In genomic region chr17:74502866-74503265, GRCh38 we compare ENCODE assay signal across 19 cellular contexts. TPM values are rescaled to one million over a fixed set of nuclear protein-coding genes. Genes with fewer than 3 reads are reported as not detected.
A peak's percentile ranks its signal among the peaks of the same experiment; 100 is the strongest.
DNase-seq lines count a peak whose midpoint lies in the region; ATAC-seq, FAIRE-seq and TF ChIP-seq lines count a peak whose summit lies in the region.
"Had no signal": no experiment of that assay in that cellular context is flagged by ENCODE, and none has a peak within 500 bp of the region (broad histone marks: within the 10 kb centered on the region; RNA-seq: fewer than 3 reads in every experiment).

No MANE protein-coding gene starts in this region.

- H3K9ac ChIP-seq in HepG2 (ENCODE audit: insufficient read depth, low read depth, low read length): no peak overlapping the region
- H3K9ac ChIP-seq: BLaER1 treated with 17β-estradiol and CSF1 and Interleukin-3, amounts not matched to agents 10 nM and 100 nM had no signal

- peak; percentile 36 for DNase-seq in HepG2 (ENCODE audit: low spot score)
- no peak for DNase-seq in right lobe of liver
- peak; percentile 54 for DNase-seq in NOMO-1 treated with DMSO at 0.1 percent for 48 hours (lab: John Stamatoyannopoulos, UW; ENCODE audit: unreplicated experiment)
- DNase-seq in islet precursor cell: peak; percentile 21
- DNase-seq in ureter (ENCODE audit: low spot score): peak; percentile 10
- DNase-seq in stimulated activated CD4-positive, alpha-beta T cell treated with anti-CD3 and anti-CD28 coated beads, Interleukin-15, amount 100 ng/mL, for 24 hours: no peak
- no peak for DNase-seq in HTR-8/SVneo (ENCODE audit: insufficient read length, low spot score)
- no peak for DNase-seq in HT-29 (ENCODE audit: low spot score)
- DNase-seq: DMS79, KBM-7, NCI-H1092 treated with DMSO at 0.1 percent for 48 hours, NCI-H146, NCI-H2081, NCI-H446 treated with DMSO at 0.1 percent for 48 hours, SW 1271 had no signal

- no peak for TF ChIP-seq RAD21 in HepG2 (CRISPR knock-in tag; IDR thresholded peaks at IDR 0.05)

- H3K4me3 ChIP-seq in HepG2 (replicated peaks in 1 of 3; ENCODE audit: insufficient read depth in 1 of 3, low read depth in 2 of 3, low read length in 3 of 3) (no peak overlapping the region), right lobe of liver (no peak overlapping the region)
- H3K4me3 ChIP-seq: BLaER1 treated with 17β-estradiol and CSF1 and Interleukin-3, amounts not matched to agents 10 nM and 100 nM had no signal

- intact Hi-C loops in HepG2 (cut with micrococcal nuclease; ENCODE audit: unreplicated experiment) (no loop called here), right lobe of liver (cut with DNase I) (no loop called here)

- peaks cover 0 to 11% of the 10 kb centered on the region in 2 experiments; a peak in 1 of 5 replicates for H3K27me3 ChIP-seq in HepG2 (ENCODE audit: control insufficient read depth in 1 of 2, insufficient read depth in 2 of 2, low read length in 2 of 2)
- H3K27me3 ChIP-seq in right lobe of liver: no peaks in the 10 kb centered on the region
- H3K27me3 ChIP-seq: BLaER1 treated with 17β-estradiol and CSF1 and Interleukin-3, amounts not matched to agents 10 nM and 100 nM had no signal

- in situ Hi-C loops in HepG2 (cut with HindIII; ENCODE audit: extremely low pct_ligation_motif_present, low pct_unique_long_range_greater_than_20kb): no loop called here

- H3K9me3 ChIP-seq in HepG2 (ENCODE audit: low read length) (no peaks in the 10 kb centered on the region), right lobe of liver (no peaks in the 10 kb centered on the region)
- H3K9me3 ChIP-seq: BLaER1 treated with 17β-estradiol and CSF1 and Interleukin-3, amounts not matched to agents 10 nM and 100 nM had no signal

- H3K79me2 ChIP-seq in HepG2 (ENCODE audit: insufficient read depth, low read length): no peaks in the 10 kb centered on the region

- no TSS peak for BruUV-seq in HepG2 (replicated peaks; lab: Mats Ljungman, UMichigan)

- TF ChIP-seq EP300 in HepG2 (IDR thresholded peaks at IDR 0.05; ENCODE audit: low read depth in 2 of 2, low read length in 2 of 2): no peak
- no peak for TF ChIP-seq EP300 in HepG2 (CRISPR knock-in tag; IDR thresholded peaks at IDR 0.05; ENCODE audit: borderline replicate concordance)

- FAIRE-seq in HepG2 (lab: Jason Lieb, UNC) (no peak), HTR-8/SVneo (lab: Jason Lieb, UNC) (no peak)
- FAIRE-seq: H54 had no signal

- POLR2A ChIA-PET in HepG2 (lab: Yijun Ruan, JAX): no interaction called here

- WGBS in HepG2 (ENCODE audit: low lambda C conversion rate): 18% methylated on average over 6 of the region's 6 CpGs
- WGBS in right lobe of liver (ENCODE audit: insufficient coverage, low coverage, low lambda C conversion rate, missing lambda C conversion rate): 50% methylated on average over 6 of the region's 6 CpGs

- H4K20me1 ChIP-seq in HepG2 (ENCODE audit: insufficient read depth, low read length): no peaks in the 10 kb centered on the region
- H4K20me1 ChIP-seq: BLaER1 treated with 17β-estradiol and CSF1 and Interleukin-3, amounts not matched to agents 10 nM and 100 nM had no signal

- CTCF ChIA-PET in HepG2 (lab: Yijun Ruan, JAX; ENCODE audit: low intra/inter-chr PET ratio, low total read pairs): no interaction called here

- ATAC-seq in HepG2 (peak; percentile 48; the same call in 1 of the 3 replicates), right lobe of liver (no peak)
- ATAC-seq: Panc1 had no signal

- no peaks in the 10 kb centered on the region for H3K36me3 ChIP-seq in HepG2 (replicated peaks in 1 of 2; ENCODE audit: control insufficient read depth in 1 of 2, insufficient read depth in 2 of 2, low read length in 2 of 2)
- no peaks in the 10 kb centered on the region for H3K36me3 ChIP-seq in right lobe of liver
- H3K36me3 ChIP-seq: BLaER1 treated with 17β-estradiol and CSF1 and Interleukin-3, amounts not matched to agents 10 nM and 100 nM had no signal

- no peak overlapping the region for H3K4me2 ChIP-seq in HepG2 (ENCODE audit: low read depth, low read length)
- H3K4me2 ChIP-seq: BLaER1 treated with 17β-estradiol and CSF1 and Interleukin-3, amounts not matched to agents 10 nM and 100 nM had no signal

- H3K4me1 ChIP-seq in HepG2 (ENCODE audit: insufficient read depth, low read length) (no peaks in the 10 kb centered on the region), right lobe of liver (no peaks in the 10 kb centered on the region)

- H3K27ac ChIP-seq in HepG2 (ENCODE audit: extremely low read length, insufficient read depth, low read length) (no peak overlapping the region), right lobe of liver (no peak overlapping the region)
- H3K27ac ChIP-seq: BLaER1 treated with 17β-estradiol and CSF1 and Interleukin-3, amounts not matched to agents 10 nM and 100 nM had no signal

- no peak for TF ChIP-seq POLR2A in HepG2 (IDR thresholded peaks at IDR 0.05; ENCODE audit: insufficient read depth in 1 of 2, low read depth in 2 of 2, low read length in 2 of 2)
- no peak for TF ChIP-seq POLR2A in right lobe of liver (IDR thresholded peaks at IDR 0.05)

- no peak for TF ChIP-seq CTCF in HepG2 (CRISPR knock-in tag; IDR thresholded peaks at IDR 0.05)
- no peak for TF ChIP-seq CTCF in right lobe of liver (IDR thresholded peaks at IDR 0.05)

- H2AFZ ChIP-seq in HepG2 (ENCODE audit: low read length): no peak overlapping the region

RNA-seq across cellular contexts. Expression of gene CD300LB, which starts 28.4 kb away (rescaled TPM):
- total RNA-seq in HepG2 (2016; rRNA removed; fragmentation: Illumina TruSeq; extraction: Trizol) (not detected in 2 replicates), right lobe of liver (under 1 TPM; 0.07 to 0.33 (median 0.21) TPM), ureter (0.49 TPM)
- total RNA-seq in HepG2 (2016; cell fraction: cytosol; rRNA removed; fragmentation: Illumina TruSeq; extraction: Trizol; ENCODE audit: low read depth): not detected in 2 replicates
- total RNA-seq in HepG2 (2016; cell fraction: insoluble cytoplasmic fraction; rRNA removed; fragmentation: Illumina TruSeq; extraction: Trizol): not detected in 2 replicates
- total RNA-seq in HepG2 (2016; cell fraction: membrane; rRNA removed; fragmentation: Illumina TruSeq; extraction: Trizol): not detected in 2 replicates
- total RNA-seq in HepG2 (2016; cell fraction: nucleus; rRNA removed; fragmentation: Illumina TruSeq; extraction: Trizol): not detected in 2 replicates
- polyA plus RNA-seq in HepG2 (2011; rRNA removed): not detected in 2 replicates
- polyA plus RNA-seq in HepG2 (2011; cell fraction: cytosol; rRNA removed): not detected in 2 replicates
- not detected in 2 replicates for polyA plus RNA-seq in HepG2 (2011; cell fraction: nucleus; rRNA removed)
- not detected in 2 replicates for polyA plus RNA-seq in HepG2 (2012)
- not detected in 2 replicates for polyA plus RNA-seq in HepG2 (2016; cell fraction: cytosol; fragmentation: Illumina TruSeq; extraction: Trizol; ENCODE audit: low read depth)
- not detected in 2 replicates for polyA plus RNA-seq in HepG2 (2016; cell fraction: insoluble cytoplasmic fraction; fragmentation: Illumina TruSeq; extraction: Trizol; ENCODE audit: low read depth)
- polyA plus RNA-seq in HepG2 (2016; cell fraction: membrane; fragmentation: Illumina TruSeq; extraction: Trizol; ENCODE audit: low read depth): not detected in 2 replicates
- not detected in 2 replicates for polyA plus RNA-seq in HepG2 (2016; cell fraction: nucleus; fragmentation: Illumina TruSeq; extraction: Trizol; ENCODE audit: insufficient read depth, low read depth)
- polyA minus RNA-seq in HepG2 (2011; rRNA and poly(A)+ RNA removed; ENCODE audit: low replicate concordance): not detected in 2 replicates
- polyA minus RNA-seq in HepG2 (2011; cell fraction: cytosol; rRNA and poly(A)+ RNA removed): not detected in 2 replicates
- not detected in 2 replicates for polyA minus RNA-seq in HepG2 (2011; cell fraction: nucleus; rRNA and poly(A)+ RNA removed)
- not detected in 2 replicates for total RNA-seq in HT-29 (2014; rRNA removed; shearing (Covaris generic))
- total RNA-seq: SK-MEL-5 had no signal

RNA-seq across cellular contexts. Expression of gene CD300A, which starts 36.4 kb away (rescaled TPM):
- total RNA-seq in HepG2 (2016; rRNA removed; fragmentation: Illumina TruSeq; extraction: Trizol): not detected in 2 replicates
- not detected in 2 replicates for total RNA-seq in HepG2 (2016; cell fraction: cytosol; rRNA removed; fragmentation: Illumina TruSeq; extraction: Trizol; ENCODE audit: low read depth)
- not detected in 2 replicates for total RNA-seq in HepG2 (2016; cell fraction: insoluble cytoplasmic fraction; rRNA removed; fragmentation: Illumina TruSeq; extraction: Trizol)
- total RNA-seq in HepG2 (2016; cell fraction: membrane; rRNA removed; fragmentation: Illumina TruSeq; extraction: Trizol): not detected in 2 replicates
- not detected in 2 replicates for total RNA-seq in HepG2 (2016; cell fraction: nucleus; rRNA removed; fragmentation: Illumina TruSeq; extraction: Trizol)
- polyA plus RNA-seq in HepG2 (2011; rRNA removed): 0.39 TPM in 1 of 2 replicates, not detected in the other
- 0.09 and 0.14 TPM in 2 replicates for polyA plus RNA-seq in HepG2 (2011; cell fraction: cytosol; rRNA removed)
- 0.14 and 0.23 TPM in 2 replicates for polyA plus RNA-seq in HepG2 (2011; cell fraction: nucleus; rRNA removed)
- polyA plus RNA-seq in HepG2 (2012): 0.11 and 0.19 TPM in 2 replicates
- not detected in 2 replicates for polyA plus RNA-seq in HepG2 (2016; cell fraction: cytosol; fragmentation: Illumina TruSeq; extraction: Trizol; ENCODE audit: low read depth)
- not detected in 2 replicates for polyA plus RNA-seq in HepG2 (2016; cell fraction: insoluble cytoplasmic fraction; fragmentation: Illumina TruSeq; extraction: Trizol; ENCODE audit: low read depth)
- polyA plus RNA-seq in HepG2 (2016; cell fraction: membrane; fragmentation: Illumina TruSeq; extraction: Trizol; ENCODE audit: low read depth): not detected in 2 replicates
- not detected in 2 replicates for polyA plus RNA-seq in HepG2 (2016; cell fraction: nucleus; fragmentation: Illumina TruSeq; extraction: Trizol; ENCODE audit: insufficient read depth, low read depth)
- polyA minus RNA-seq in HepG2 (2011; rRNA and poly(A)+ RNA removed; ENCODE audit: low replicate concordance): not detected in 2 replicates
- not detected in 2 replicates for polyA minus RNA-seq in HepG2 (2011; cell fraction: cytosol; rRNA and poly(A)+ RNA removed)
- polyA minus RNA-seq in HepG2 (2011; cell fraction: nucleus; rRNA and poly(A)+ RNA removed): not detected in 2 replicates
- total RNA-seq in right lobe of liver: 10 to 100 TPM in 1 of 6 experiments, 1 to 10 TPM in 5; 4.8 to 16.6 (median 6.6) TPM
- 4.3 TPM for total RNA-seq in ureter
- not detected in 2 replicates for total RNA-seq in HT-29 (2014; rRNA removed; shearing (Covaris generic))
- total RNA-seq: SK-MEL-5 had no signal

RNA-seq across cellular contexts. Expression of gene CD300C, which starts 43.0 kb away (rescaled TPM):
- total RNA-seq in HepG2 (2016; rRNA removed; fragmentation: Illumina TruSeq; extraction: Trizol): not detected in 2 replicates
- not detected in 2 replicates for total RNA-seq in HepG2 (2016; cell fraction: cytosol; rRNA removed; fragmentation: Illumina TruSeq; extraction: Trizol; ENCODE audit: low read depth)
- total RNA-seq in HepG2 (2016; cell fraction: insoluble cytoplasmic fraction; rRNA removed; fragmentation: Illumina TruSeq; extraction: Trizol): not detected in 2 replicates
- total RNA-seq in HepG2 (2016; cell fraction: membrane; rRNA removed; fragmentation: Illumina TruSeq; extraction: Trizol): not detected in 2 replicates
- not detected in 2 replicates for total RNA-seq in HepG2 (2016; cell fraction: nucleus; rRNA removed; fragmentation: Illumina TruSeq; extraction: Trizol)
- polyA plus RNA-seq in HepG2 (2011; rRNA removed): not detected in 2 replicates
- not detected in 2 replicates for polyA plus RNA-seq in HepG2 (2011; cell fraction: cytosol; rRNA removed)
- polyA plus RNA-seq in HepG2 (2011; cell fraction: nucleus; rRNA removed): not detected in 2 replicates
- polyA plus RNA-seq in HepG2 (2012): not detected in 2 replicates
- polyA plus RNA-seq in HepG2 (2016; cell fraction: cytosol; fragmentation: Illumina TruSeq; extraction: Trizol; ENCODE audit: low read depth): not detected in 2 replicates
- polyA plus RNA-seq in HepG2 (2016; cell fraction: insoluble cytoplasmic fraction; fragmentation: Illumina TruSeq; extraction: Trizol; ENCODE audit: low read depth): not detected in 2 replicates
- polyA plus RNA-seq in HepG2 (2016; cell fraction: membrane; fragmentation: Illumina TruSeq; extraction: Trizol; ENCODE audit: low read depth): not detected in 2 replicates
- polyA plus RNA-seq in HepG2 (2016; cell fraction: nucleus; fragmentation: Illumina TruSeq; extraction: Trizol; ENCODE audit: insufficient read depth, low read depth): not detected in 2 replicates
- polyA minus RNA-seq in HepG2 (2011; rRNA and poly(A)+ RNA removed; ENCODE audit: low replicate concordance): 0.09 TPM in 1 of 2 replicates, not detected in the other
- polyA minus RNA-seq in HepG2 (2011; cell fraction: cytosol; rRNA and poly(A)+ RNA removed): not detected in 2 replicates
- polyA minus RNA-seq in HepG2 (2011; cell fraction: nucleus; rRNA and poly(A)+ RNA removed): not detected in 2 replicates
- 1 to 10 TPM in 1 of 6 experiments, under 1 TPM in 5; 0.22 to 2.7 (median 0.41) TPM for total RNA-seq in right lobe of liver
- 0.68 TPM for total RNA-seq in ureter
- 0.48 and 0.68 TPM in 2 replicates for total RNA-seq in HT-29 (2014; rRNA removed; shearing (Covaris generic))

Comparison
In these comparisons a context has a peak if more than half of its experiments do, and no peak if none do; other contexts are left out.
1. DNase-seq: peak in HepG2 (single experiment), NOMO-1 treated with DMSO at 0.1 percent for 48 hours (single experiment), islet precursor cell (single experiment) and ureter (single experiment); none in right lobe of liver (0 of 3), stimulated activated CD4-positive, alpha-beta T cell treated with anti-CD3 and anti-CD28 coated beads, Interleukin-15, amount 100 ng/mL, for 24 hours (single experiment), HTR-8/SVneo (single experiment) and HT-29 (single experiment).